Comparison of ENCODE assay signal across 10 cellular contexts in genomic region chr10:12448340-12448728, GRCh38.
A peak's percentile ranks its signal among the peaks of the same experiment; 100 is the strongest.
DNase-seq lines count a peak whose midpoint lies in the region; ATAC-seq and TF ChIP-seq lines count a peak whose summit lies in the region.
"Had no signal": no experiment of that assay in that cellular context is flagged by ENCODE, and none has a peak within 500 bp of the region (broad histone marks: within the 10 kb centered on the region; RNA-seq: fewer than 3 reads in every experiment).

No MANE protein-coding gene starts in this region.

- peaks cover 3% of the 10 kb centered on the region for H3K36me3 Mint-ChIP-seq in activated CD8-positive, alpha-beta memory T cell treated with anti-CD3 and anti-CD28 coated beads, Interleukin-2, amount 10 ng/mL, durations not matched to agents 7 days and 5 days
- H3K36me3 Mint-ChIP-seq in chondrocyte (ENCODE audit: low read depth), result no peaks in the 10 kb centered on the region

- no peaks in the 10 kb centered on the region for H3K36me3 ChIP-seq in SJCRH30
- H3K36me3 ChIP-seq in thymus (ENCODE audit: control insufficient read depth, insufficient read depth), result no peaks in the 10 kb centered on the region
- H3K36me3 ChIP-seq: left ventricle myocardium inferior had no signal

- peak; percentile 4 for ATAC-seq in activated CD8-positive, alpha-beta memory T cell treated with anti-CD3 and anti-CD28 coated beads, Interleukin-2, amount 10 ng/mL, durations not matched to agents 7 days and 5 days
- ATAC-seq in HG03097 (IDR thresholded peaks at IDR 0.05; ENCODE audit: low FRiP score, unreplicated experiment), result no peak

- no peak for DNase-seq in activated CD8-positive, alpha-beta memory T cell treated with anti-CD3 and anti-CD28 coated beads, Interleukin-2, amount 10 ng/mL, durations not matched to agents 7 days and 5 days
- DNase-seq in activated CD8-positive, alpha-beta memory T cell treated with anti-CD3 and anti-CD28 coated beads, Interleukin-2, amount 50 U/mL, for 4 hours, result no peak
- DNase-seq in SJCRH30, result no peak
- DNase-seq in chondrocyte (ENCODE audit: low spot score), result no peak
- no peak for DNase-seq in central memory CD4-positive, alpha-beta T cell
- no peak for DNase-seq in DMS 273 (lab: John Stamatoyannopoulos, UW; ENCODE audit: unreplicated experiment)
- DNase-seq: left ventricle myocardium inferior, NCI-H1930 had no signal

- peak overlapping the region; percentile 29; the same call in 1 of the 2 replicates for H3K4me3 ChIP-seq in SJCRH30
- no peak overlapping the region for H3K4me3 ChIP-seq in thymus (ENCODE audit: low read length)
- H3K4me3 ChIP-seq: left ventricle myocardium inferior had no signal

- peaks cover 31% of the 10 kb centered on the region for H3K27me3 Mint-ChIP-seq in activated CD8-positive, alpha-beta memory T cell treated with anti-CD3 and anti-CD28 coated beads, Interleukin-2, amount 10 ng/mL, durations not matched to agents 7 days and 5 days
- no peaks in the 10 kb centered on the region for H3K27me3 Mint-ChIP-seq in chondrocyte (ENCODE audit: low read depth)

- WGBS in thymus, result 58% methylated on average over 3 of the region's 3 CpGs

- H3K4me1 Mint-ChIP-seq in activated CD8-positive, alpha-beta memory T cell treated with anti-CD3 and anti-CD28 coated beads, Interleukin-2, amount 10 ng/mL, durations not matched to agents 7 days and 5 days, result peaks cover 10% of the 10 kb centered on the region
- peaks cover 41% of the 10 kb centered on the region for H3K4me1 Mint-ChIP-seq in chondrocyte (ENCODE audit: low read depth)

- H3K9me3 ChIP-seq in SJCRH30 (replicated peaks), result no peaks in the 10 kb centered on the region
- no peaks in the 10 kb centered on the region for H3K9me3 ChIP-seq in thymus (ENCODE audit: control insufficient read depth)
- H3K9me3 ChIP-seq: left ventricle myocardium inferior had no signal

- H3K27ac Mint-ChIP-seq in activated CD8-positive, alpha-beta memory T cell treated with anti-CD3 and anti-CD28 coated beads, Interleukin-2, amount 10 ng/mL, durations not matched to agents 7 days and 5 days, result peak overlapping the region; percentile 64
- H3K27ac Mint-ChIP-seq in chondrocyte (ENCODE audit: unreplicated experiment), result peak overlapping the region; percentile 94

- no peak for TF ChIP-seq CTCF in chondrocyte (IDR thresholded peaks at IDR 0.05)

- no peak overlapping the region for H3K27ac ChIP-seq in SJCRH30
- peak overlapping the region; percentile 43 for H3K27ac ChIP-seq in thymus (ENCODE audit: low read depth)
- H3K27ac ChIP-seq: left ventricle myocardium inferior had no signal

- H3K9me3 Mint-ChIP-seq in activated CD8-positive, alpha-beta memory T cell treated with anti-CD3 and anti-CD28 coated beads, Interleukin-2, amount 10 ng/mL, durations not matched to agents 7 days and 5 days (ENCODE audit: low read depth), result peaks cover under 1% of the 10 kb centered on the region
- no peaks in the 10 kb centered on the region for H3K9me3 Mint-ChIP-seq in chondrocyte (ENCODE audit: low read depth)

- no peaks in the 10 kb centered on the region for H3K4me1 ChIP-seq in SJCRH30
- H3K4me1 ChIP-seq in thymus (ENCODE audit: control insufficient read depth, insufficient read depth, low read length), result peaks cover 12% of the 10 kb centered on the region

- peak overlapping the region; percentile 30 for H3K4me3 Mint-ChIP-seq in activated CD8-positive, alpha-beta memory T cell treated with anti-CD3 and anti-CD28 coated beads, Interleukin-2, amount 10 ng/mL, durations not matched to agents 7 days and 5 days
- peak overlapping the region; percentile 64 for H3K4me3 Mint-ChIP-seq in chondrocyte (ENCODE audit: unreplicated experiment)

- H3K27me3 ChIP-seq in SJCRH30, result no peaks in the 10 kb centered on the region
- H3K27me3 ChIP-seq in thymus (ENCODE audit: control insufficient read depth, insufficient read depth), result no peaks in the 10 kb centered on the region

- CTCF ChIA-PET in activated CD8-positive, alpha-beta memory T cell treated with anti-CD3 and anti-CD28 coated beads, Interleukin-2, amount 10 ng/mL, durations not matched to agents 7 days and 5 days (lab: Charles Lee), result no interaction called here
